ENCODE assay signal across 12 cellular contexts in the genomic region with DNA sequence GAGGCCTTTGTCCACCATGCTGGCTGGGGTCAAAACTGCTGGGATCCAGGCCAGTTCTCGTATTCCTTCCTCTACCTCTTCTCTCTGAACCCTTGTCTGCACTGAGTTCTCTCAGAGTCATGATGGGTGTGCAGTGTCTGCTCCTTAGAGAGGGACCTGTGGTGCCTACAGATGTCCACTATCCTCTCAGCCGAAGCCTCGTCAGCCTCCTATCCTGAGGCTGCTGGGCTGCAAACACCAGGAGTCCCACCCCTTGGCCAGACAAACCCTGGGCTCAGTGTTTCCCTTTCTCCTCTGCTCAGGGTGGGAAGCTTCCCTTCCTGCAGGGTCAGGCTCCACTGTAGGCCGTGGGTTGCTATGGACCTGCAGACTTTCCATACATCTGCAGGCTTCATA. TPM values are rescaled to one million over a fixed set of nuclear protein-coding genes. Genes with fewer than 3 reads are reported as not detected.
DNase-seq lines count a peak whose midpoint lies in the region; ATAC-seq, FAIRE-seq and TF ChIP-seq lines count a peak whose summit lies in the region.
"Had no signal": no experiment of that assay in that cellular context is flagged by ENCODE, and none has a peak within 500 bp of the region (broad histone marks: within the 10 kb centered on the region; RNA-seq: fewer than 3 reads in every experiment).

No MANE protein-coding gene starts in this region.

- TF ChIP-seq CTCF in right lobe of liver (IDR thresholded peaks at IDR 0.05) = no peak

- FAIRE-seq in GM12892 (lab: Jason Lieb, UNC) = no peak

- intact Hi-C loops in activated CD4-positive, alpha-beta T cell treated with anti-CD3 and anti-CD28 coated beads, Interleukin-2, amount 10 ng/mL, durations not matched to agents 24 days and 14 days (cut with micrococcal nuclease) = loop anchor here (5.0 to 10.0 kb wide), 3 partner anchors 35 to 368 kb away; partner anchors contain the start of gene GIGYF2
- intact Hi-C loops in right lobe of liver (cut with DNase I) = no loop called here

- ATAC-seq in right lobe of liver (peak; percentile 3 to 16 (median 10)), HG02642 (IDR thresholded peaks at IDR 0.05; ENCODE audit: poor library complexity, unreplicated experiment) (no peak)

- DNase-seq in activated CD4-positive, alpha-beta T cell treated with anti-CD3 and anti-CD28 coated beads, Interleukin-2, amount 10 ng/mL, durations not matched to agents 24 days and 14 days = no peak
- DNase-seq in activated CD4-positive, alpha-beta T cell treated with anti-CD3 and anti-CD28 coated beads for 48 hours = no peak
- peak in 2 of 3 donors; percentile 37 to 48 for DNase-seq in right lobe of liver
- DNase-seq in stimulated activated CD4-positive, alpha-beta T cell treated with anti-CD3 and anti-CD28 coated beads, Interleukin-4, amount 100 ng/mL, for 1 hour = no peak
- DNase-seq in GM12892 (ENCODE audit: insufficient read length) = no peak

- H3K27ac ChIP-seq in right lobe of liver (peak overlapping the region; percentile 50 to 74 (median 57)), temporal lobe (ENCODE audit: low read depth, low read length) (peak overlapping the region; percentile 70)

- WGBS in right lobe of liver (ENCODE audit: insufficient coverage, low coverage, low lambda C conversion rate, missing lambda C conversion rate) = 70% methylated on average over 2 of the region's 4 CpGs

- no peaks in the 10 kb centered on the region for H3K27me3 Mint-ChIP-seq in activated CD4-positive, alpha-beta T cell treated with anti-CD3 and anti-CD28 coated beads, Interleukin-2, amount 10 ng/mL, durations not matched to agents 24 days and 14 days
- H3K27me3 Mint-ChIP-seq in activated naive CD8-positive, alpha-beta T cell = no peaks in the 10 kb centered on the region

- H3K27me3 ChIP-seq in right lobe of liver = no peaks in the 10 kb centered on the region
- H3K27me3 ChIP-seq: cardiac muscle cell had no signal

- no peaks in the 10 kb centered on the region for H3K4me1 ChIP-seq in right lobe of liver

- TF ChIP-seq POLR2A in right lobe of liver (IDR thresholded peaks at IDR 0.05) = no peak
- no peak for TF ChIP-seq POLR2A in GM12892 (IDR thresholded peaks at IDR 0.05; ENCODE audit: low read depth, low read length)

- peaks cover 4% of the 10 kb centered on the region for H3K9me3 Mint-ChIP-seq in activated CD4-positive, alpha-beta T cell treated with anti-CD3 and anti-CD28 coated beads, Interleukin-2, amount 10 ng/mL, durations not matched to agents 24 days and 14 days
- H3K9me3 Mint-ChIP-seq in activated naive CD8-positive, alpha-beta T cell (ENCODE audit: low read depth) = no peaks in the 10 kb centered on the region

- peak overlapping the region; percentile 39 to 49 (median 41) for H3K4me3 ChIP-seq in right lobe of liver
- H3K4me3 ChIP-seq: cardiac muscle cell had no signal

- peaks cover 29% of the 10 kb centered on the region for H3K36me3 Mint-ChIP-seq in activated CD4-positive, alpha-beta T cell treated with anti-CD3 and anti-CD28 coated beads, Interleukin-2, amount 10 ng/mL, durations not matched to agents 24 days and 14 days (ENCODE audit: low read depth)
- peaks cover 1% of the 10 kb centered on the region for H3K36me3 Mint-ChIP-seq in activated naive CD8-positive, alpha-beta T cell

- no peaks in the 10 kb centered on the region for H3K9me3 ChIP-seq in right lobe of liver

- H3K4me3 Mint-ChIP-seq in activated CD4-positive, alpha-beta T cell treated with anti-CD3 and anti-CD28 coated beads, Interleukin-2, amount 10 ng/mL, durations not matched to agents 24 days and 14 days = peak overlapping the region; percentile 95
- H3K4me3 Mint-ChIP-seq in activated naive CD8-positive, alpha-beta T cell = peak overlapping the region; percentile 96

- peaks cover 56% of the 10 kb centered on the region for H3K4me1 Mint-ChIP-seq in activated CD4-positive, alpha-beta T cell treated with anti-CD3 and anti-CD28 coated beads, Interleukin-2, amount 10 ng/mL, durations not matched to agents 24 days and 14 days
- H3K4me1 Mint-ChIP-seq in activated naive CD8-positive, alpha-beta T cell (ENCODE audit: low read depth) = peaks cover 60% of the 10 kb centered on the region

- no peaks in the 10 kb centered on the region for H3K36me3 ChIP-seq in right lobe of liver
- H3K36me3 ChIP-seq: cardiac muscle cell had no signal

- H3K27ac Mint-ChIP-seq in activated CD4-positive, alpha-beta T cell treated with anti-CD3 and anti-CD28 coated beads, Interleukin-2, amount 10 ng/mL, durations not matched to agents 24 days and 14 days = peak overlapping the region; percentile 98
- peak overlapping the region; percentile 98 for H3K27ac Mint-ChIP-seq in activated naive CD8-positive, alpha-beta T cell

RNA-seq across cellular contexts. Expression of gene INPP5D, which starts 2.3 kb away (rescaled TPM):
- 43.6 and 45.8 TPM in 2 replicates for total RNA-seq in activated CD4-positive, alpha-beta T cell treated with anti-CD3 and anti-CD28 coated beads, Interleukin-2, amount 10 ng/mL, durations not matched to agents 24 days and 14 days
- total RNA-seq in right lobe of liver (1 to 10 TPM; 3.5 to 8.1 (median 5.5) TPM), temporal lobe (2.7 TPM)
- polyA plus RNA-seq in GM12892 (2012; ENCODE audit: missing spikeins) = 81.6 TPM

RNA-seq across cellular contexts. Expression of gene NEU2, which starts 30.0 kb away (rescaled TPM):
- total RNA-seq in activated CD4-positive, alpha-beta T cell treated with anti-CD3 and anti-CD28 coated beads, Interleukin-2, amount 10 ng/mL, durations not matched to agents 24 days and 14 days = not detected in 2 replicates
- total RNA-seq in right lobe of liver (not detected), temporal lobe (not detected)
- not detected for polyA plus RNA-seq in GM12892 (2012; ENCODE audit: missing spikeins)
- total RNA-seq: A673, cardiac muscle cell, H4, HT-29 had no signal
- polyA plus RNA-seq: cardiac muscle cell had no signal

RNA-seq across cellular contexts. Expression of gene NGEF, which starts 49.4 kb away (rescaled TPM):
- 1.2 and 1.3 TPM in 2 replicates for total RNA-seq in activated CD4-positive, alpha-beta T cell treated with anti-CD3 and anti-CD28 coated beads, Interleukin-2, amount 10 ng/mL, durations not matched to agents 24 days and 14 days
- total RNA-seq in right lobe of liver (10 to 100 TPM; 16.4 to 20.9 (median 20.2) TPM), temporal lobe (33.4 TPM)
- polyA plus RNA-seq in GM12892 (2012; ENCODE audit: missing spikeins) = not detected

Comparison
In these comparisons a context has a peak if more than half of its experiments do, and no peak if none do; other contexts are left out.
1. DNase-seq: peak in right lobe of liver (2 of 3); none in activated CD4-positive, alpha-beta T cell treated with anti-CD3 and anti-CD28 coated beads, Interleukin-2, amount 10 ng/mL, durations not matched to agents 24 days and 14 days (single experiment), activated CD4-positive, alpha-beta T cell treated with anti-CD3 and anti-CD28 coated beads for 48 hours (single experiment), stimulated activated CD4-positive, alpha-beta T cell treated with anti-CD3 and anti-CD28 coated beads, Interleukin-4, amount 100 ng/mL, for 1 hour (single experiment) and GM12892 (single experiment).